8 cellular contexts compared by ENCODE assay signal in genomic region chr17:29588017-29588557, GRCh38. TPM values are rescaled to one million over a fixed set of nuclear protein-coding genes. Genes with fewer than 3 reads are reported as not detected.
A peak's percentile ranks its signal among the peaks of the same experiment; 100 is the strongest.
DNase-seq lines count a peak whose midpoint lies in the region; ATAC-seq and TF ChIP-seq lines count a peak whose summit lies in the region.

No MANE protein-coding gene starts in this region.

- H3K36me3 ChIP-seq in left ventricle myocardium inferior (peaks cover 3% of the 10 kb centered on the region), breast epithelium (no peaks in the 10 kb centered on the region), mesendoderm (ENCODE audit: control insufficient read depth, insufficient read depth, low read length) (no peaks in the 10 kb centered on the region)

- no CpG with 5 or more reads among the region's 8 CpGs for whole genome bisulfite sequencing in mesendoderm (ENCODE audit: extremely low coverage, insufficient coverage, low lambda C conversion rate)

- H3K4me1 ChIP-seq in left ventricle myocardium inferior, result peaks cover 92% of the 10 kb centered on the region
- peaks cover 7 to 36% of the 10 kb centered on the region in 2 donors for H3K4me1 ChIP-seq in breast epithelium
- peaks cover 11% of the 10 kb centered on the region for H3K4me1 ChIP-seq in mesendoderm (ENCODE audit: control insufficient read depth, low read depth, low read length)

- peak overlapping the region; percentile 20 for H3K23ac ChIP-seq in mesendoderm (ENCODE audit: low read length)

- peaks cover 17% of the 10 kb centered on the region for H3K79me1 ChIP-seq in mesendoderm (ENCODE audit: low read length)

- peak overlapping the region; percentile 88 for H3K4me2 ChIP-seq in mesendoderm (ENCODE audit: low read length)

- H4K8ac ChIP-seq in mesendoderm (ENCODE audit: low read depth, low read length), result no peak overlapping the region

- intact Hi-C loops in left ventricle myocardium inferior (cut with micrococcal nuclease), result no loop called here
- intact Hi-C loops in Right ventricle myocardium superior (cut with DNase I), result no loop called here
- intact Hi-C loops in breast epithelium (cut with DNase I; ENCODE audit: low total_unique reads), result no loop called here

- no peak overlapping the region for H2BK5ac ChIP-seq in mesendoderm (ENCODE audit: low read length)

- peak overlapping the region; percentile 95 for H3K4me3 ChIP-seq in left ventricle myocardium inferior
- peak overlapping the region; percentile 68 to 94 (median 78) for H3K4me3 ChIP-seq in breast epithelium
- no peak overlapping the region for H3K4me3 ChIP-seq in mesendoderm (ENCODE audit: low read length)

- H2BK120ac ChIP-seq in mesendoderm (ENCODE audit: low read depth, low read length), result no peak overlapping the region

- peak overlapping the region; percentile 93 for H3K27ac ChIP-seq in left ventricle myocardium inferior (replicated peaks)
- H3K27ac ChIP-seq in breast epithelium, result peak overlapping the region; percentile 56 to 78
- no peak overlapping the region for H3K27ac ChIP-seq in mesendoderm (ENCODE audit: low read depth, low read length)

- TF ChIP-seq CTCF in left ventricle myocardium inferior (IDR thresholded peaks at IDR 0.05; ENCODE audit: borderline replicate concordance) (no peak), breast epithelium (IDR thresholded peaks at IDR 0.05) (no peak)

- no peak overlapping the region for H2AK5ac ChIP-seq in mesendoderm (ENCODE audit: low read length)

- peak overlapping the region; percentile 97 for H3K56ac ChIP-seq in mesendoderm (ENCODE audit: low read length)

- no peak overlapping the region for H4K5ac ChIP-seq in mesendoderm (ENCODE audit: low read length)

- no peak overlapping the region for H3K4ac ChIP-seq in mesendoderm (ENCODE audit: low read depth, low read length)

- no peak overlapping the region for H2BK15ac ChIP-seq in mesendoderm (replicated peaks; ENCODE audit: low read depth)

- ATAC-seq in Right ventricle myocardium superior (ENCODE audit: poor library complexity) (no peak), HG03432 (IDR thresholded peaks at IDR 0.05; ENCODE audit: unreplicated experiment) (no peak), GM21367 (IDR thresholded peaks at IDR 0.05; ENCODE audit: unreplicated experiment) (no peak)

- H3K79me2 ChIP-seq in mesendoderm (ENCODE audit: control insufficient read depth, insufficient read depth, low read length), result peaks cover 19% of the 10 kb centered on the region

- H3K9ac ChIP-seq in mesendoderm (ENCODE audit: low read length), result peak overlapping the region; percentile 72

- no peak for TF ChIP-seq POLR2A in breast epithelium (IDR thresholded peaks at IDR 0.05)

- H3K9me3 ChIP-seq in left ventricle myocardium inferior (replicated peaks), result no peaks in the 10 kb centered on the region
- no peaks in the 10 kb centered on the region for H3K9me3 ChIP-seq in breast epithelium

- H3K27me3 ChIP-seq in left ventricle myocardium inferior (ENCODE audit: low read depth) (no peaks in the 10 kb centered on the region), breast epithelium (no peaks in the 10 kb centered on the region), mesendoderm (ENCODE audit: insufficient read depth, low read length, poor library complexity) (no peaks in the 10 kb centered on the region)

- no peak for DNase-seq in left ventricle myocardium inferior
- no peak for DNase-seq in Right ventricle myocardium superior
- DNase-seq in breast epithelium (ENCODE audit: low spot score in 2 of 2), result no peak
- no peak for DNase-seq in mesendoderm
- no peak for DNase-seq in NCI-H345 treated with DMSO at 0.1 percent for 48 hours (lab: John Stamatoyannopoulos, UW; ENCODE audit: unreplicated experiment)
- DNase-seq in COLO668 (lab: John Stamatoyannopoulos, UW; ENCODE audit: unreplicated experiment), result no peak

- no peak overlapping the region for H3K18ac ChIP-seq in mesendoderm (ENCODE audit: low read length)

RNA-seq across cellular contexts. Expression of gene GIT1, which starts 1.4 kb away (rescaled TPM):
- total RNA-seq in left ventricle myocardium inferior (31.9 TPM), Right ventricle myocardium superior (28.5 TPM), breast epithelium (10 to 100 TPM; 28.5 to 41.3 (median 31.2) TPM)
- polyA plus RNA-seq in mesendoderm (2013, experiment 1 of 2), result 34.9 TPM
- polyA plus RNA-seq in mesendoderm (2013, experiment 2 of 2), result 38.2 TPM

RNA-seq across cellular contexts. Expression of gene ANKRD13B, which starts 4.8 kb away (rescaled TPM):
- total RNA-seq in left ventricle myocardium inferior, result 5.9 TPM
- 9.3 TPM for total RNA-seq in Right ventricle myocardium superior
- 10 to 100 TPM in 1 of 3 donors, 1 to 10 TPM in 2; 8.5 to 13.0 (median 9.2) TPM for total RNA-seq in breast epithelium
- 6.2 TPM for polyA plus RNA-seq in mesendoderm (2013, experiment 1 of 2)
- 6.2 TPM for polyA plus RNA-seq in mesendoderm (2013, experiment 2 of 2)

RNA-seq across cellular contexts. Expression of gene TP53I13, which starts 19.6 kb away (rescaled TPM):
- 37.2 TPM for total RNA-seq in left ventricle myocardium inferior
- total RNA-seq in Right ventricle myocardium superior, result 39.2 TPM
- total RNA-seq in breast epithelium, result 100 to 1,000 TPM in 1 of 3 donors, 10 to 100 TPM in 2; 34.1 to 114 (median 56.0) TPM
- polyA plus RNA-seq in mesendoderm (2013, experiment 1 of 2), result 7.2 TPM
- 7.6 TPM for polyA plus RNA-seq in mesendoderm (2013, experiment 2 of 2)

RNA-seq across cellular contexts. Expression of gene ABHD15, which starts 21.2 kb away (rescaled TPM):
- total RNA-seq in left ventricle myocardium inferior (5.9 TPM), Right ventricle myocardium superior (7.0 TPM), breast epithelium (10 to 100 TPM in 1 of 3 donors, 1 to 10 TPM in 2; 7.9 to 29.3 (median 9.8) TPM)
- 0.29 TPM for polyA plus RNA-seq in mesendoderm (2013, experiment 1 of 2)
- 0.29 TPM for polyA plus RNA-seq in mesendoderm (2013, experiment 2 of 2)

RNA-seq across cellular contexts. Expression of gene CORO6, which starts 34.6 kb away (rescaled TPM):
- total RNA-seq in left ventricle myocardium inferior (101 TPM), Right ventricle myocardium superior (83.6 TPM), breast epithelium (10 to 100 TPM in 2 of 3 donors, 1 to 10 TPM in 1; 6.6 to 21.3 (median 16.8) TPM)
- polyA plus RNA-seq in mesendoderm (2013, experiment 1 of 2), result 0.62 TPM
- 0.60 TPM for polyA plus RNA-seq in mesendoderm (2013, experiment 2 of 2)
